Comparison of ENCODE assay signal across 1 cellular context in genomic region chr2:42868874-42869273, GRCh38.
TF ChIP-seq lines count a peak whose summit lies in the region.

No MANE protein-coding gene starts in this region.

TF ChIP-seq in K562, 482 proteins besides CTCF, POLR2A, EP300 and RAD21 (continued from another document and continues in another):
- TF ChIP-seq ZBTB40 (IDR thresholded peaks at IDR 0.05) (no peak), ZBTB40 (CRISPR knock-in tag; IDR thresholded peaks at IDR 0.05) (no peak), ZBTB43 (CRISPR knock-in tag; IDR thresholded peaks at IDR 0.05) (no peak), CBX1 (IDR thresholded peaks at IDR 0.05; ENCODE audit: low read depth) (peak; percentile 87), ZNF778 (CRISPR knock-in tag; IDR thresholded peaks at IDR 0.05) (no peak), NR3C1 (CRISPR knock-in tag; IDR thresholded peaks at IDR 0.05) (no peak), ZBTB7A (IDR thresholded peaks at IDR 0.05; ENCODE audit: borderline replicate concordance, control insufficient read depth, low read depth, low read length) (no peak), ELF4 (CRISPR knock-in tag; IDR thresholded peaks at IDR 0.05) (no peak), NCOA6 (IDR thresholded peaks at IDR 0.05) (no peak), HSF4 (CRISPR knock-in tag; IDR thresholded peaks at IDR 0.05; ENCODE audit: borderline replicate concordance) (no peak), RBM25 (IDR thresholded peaks at IDR 0.05; ENCODE audit: low read depth, low read length, severe bottlenecking) (peak; percentile 78), JUNB (CRISPR knock-in tag; conservative IDR thresholded peaks at IDR 0.05) (no peak), HDAC2 (IDR thresholded peaks at IDR 0.05) (no peak), PHB (CRISPR knock-in tag; IDR thresholded peaks at IDR 0.05) (no peak), PURB (CRISPR knock-in tag; IDR thresholded peaks at IDR 0.05; ENCODE audit: low read depth) (no peak), FOS (IDR thresholded peaks at IDR 0.05; ENCODE audit: extremely low read depth, insufficient read length) (no peak), HLTF (IDR thresholded peaks at IDR 0.05) (no peak), ZFPM2 (CRISPR knock-in tag; IDR thresholded peaks at IDR 0.05) (no peak), ZNF407 (IDR thresholded peaks at IDR 0.05; ENCODE audit: low read depth) (0 out of 2 replicates have a peak, but pooled peaks have one; percentile 48), ELF2 (CRISPR knock-in tag; IDR thresholded peaks at IDR 0.05) (no peak), HNRNPH1 (optimal IDR thresholded peaks at IDR 0.05; ENCODE audit: low read depth, low read length) (no peak), ZC3H11A (IDR thresholded peaks at IDR 0.05; ENCODE audit: low read depth, low read length) (no peak), RNF2 (IDR thresholded peaks at IDR 0.05) (no peak), TRIM24 (IDR thresholded peaks at IDR 0.05) (peak; percentile 60 to 87; a peak in 3 of 4 replicates), ZBTB26 (CRISPR knock-in tag; IDR thresholded peaks at IDR 0.05) (no peak), LARP7 (IDR thresholded peaks at IDR 0.05) (no peak), CAMTA2 (CRISPR knock-in tag; conservative IDR thresholded peaks at IDR 0.05) (no peak), ZNF77 (CRISPR knock-in tag; IDR thresholded peaks at IDR 0.05) (no peak), FOXA1 (IDR thresholded peaks at IDR 0.05; ENCODE audit: borderline replicate concordance) (no peak), TAF9B (IDR thresholded peaks at IDR 0.05; ENCODE audit: partially characterized antibody) (no peak), LCOR (CRISPR knock-in tag; IDR thresholded peaks at IDR 0.05) (no peak), ZNF354B (CRISPR knock-in tag; IDR thresholded peaks at IDR 0.05) (no peak)
- TF ChIP-seq, protein P1, sequence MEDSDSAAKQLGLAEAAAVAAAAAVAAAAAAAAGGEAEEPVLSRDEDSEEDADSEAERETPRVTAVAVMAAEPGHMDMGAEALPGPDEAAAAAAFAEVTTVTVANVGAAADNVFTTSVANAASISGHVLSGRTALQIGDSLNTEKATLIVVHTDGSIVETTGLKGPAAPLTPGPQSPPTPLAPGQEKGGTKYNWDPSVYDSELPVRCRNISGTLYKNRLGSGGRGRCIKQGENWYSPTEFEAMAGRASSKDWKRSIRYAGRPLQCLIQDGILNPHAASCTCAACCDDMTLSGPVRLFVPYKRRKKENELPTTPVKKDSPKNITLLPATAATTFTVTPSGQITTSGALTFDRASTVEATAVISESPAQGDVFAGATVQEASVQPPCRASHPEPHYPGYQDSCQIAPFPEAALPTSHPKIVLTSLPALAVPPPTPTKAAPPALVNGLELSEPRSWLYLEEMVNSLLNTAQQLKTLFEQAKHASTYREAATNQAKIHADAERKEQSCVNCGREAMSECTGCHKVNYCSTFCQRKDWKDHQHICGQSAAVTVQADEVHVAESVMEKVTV (CRISPR knock-in tag; IDR thresholded peaks at IDR 0.05) = no peak
- TF ChIP-seq, protein P2, sequence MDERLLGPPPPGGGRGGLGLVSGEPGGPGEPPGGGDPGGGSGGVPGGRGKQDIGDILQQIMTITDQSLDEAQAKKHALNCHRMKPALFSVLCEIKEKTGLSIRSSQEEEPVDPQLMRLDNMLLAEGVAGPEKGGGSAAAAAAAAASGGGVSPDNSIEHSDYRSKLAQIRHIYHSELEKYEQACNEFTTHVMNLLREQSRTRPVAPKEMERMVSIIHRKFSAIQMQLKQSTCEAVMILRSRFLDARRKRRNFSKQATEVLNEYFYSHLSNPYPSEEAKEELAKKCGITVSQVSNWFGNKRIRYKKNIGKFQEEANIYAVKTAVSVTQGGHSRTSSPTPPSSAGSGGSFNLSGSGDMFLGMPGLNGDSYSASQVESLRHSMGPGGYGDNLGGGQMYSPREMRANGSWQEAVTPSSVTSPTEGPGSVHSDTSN (CRISPR knock-in tag; IDR thresholded peaks at IDR 0.05; ENCODE audit: low read depth) = no peak
- TF ChIP-seq, protein P2 (tag; conservative IDR thresholded peaks at IDR 0.05; ENCODE audit: low read depth) = no peak
- TF ChIP-seq, protein P3, sequence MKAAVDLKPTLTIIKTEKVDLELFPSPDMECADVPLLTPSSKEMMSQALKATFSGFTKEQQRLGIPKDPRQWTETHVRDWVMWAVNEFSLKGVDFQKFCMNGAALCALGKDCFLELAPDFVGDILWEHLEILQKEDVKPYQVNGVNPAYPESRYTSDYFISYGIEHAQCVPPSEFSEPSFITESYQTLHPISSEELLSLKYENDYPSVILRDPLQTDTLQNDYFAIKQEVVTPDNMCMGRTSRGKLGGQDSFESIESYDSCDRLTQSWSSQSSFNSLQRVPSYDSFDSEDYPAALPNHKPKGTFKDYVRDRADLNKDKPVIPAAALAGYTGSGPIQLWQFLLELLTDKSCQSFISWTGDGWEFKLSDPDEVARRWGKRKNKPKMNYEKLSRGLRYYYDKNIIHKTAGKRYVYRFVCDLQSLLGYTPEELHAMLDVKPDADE (conservative IDR thresholded peaks at IDR 0.05; ENCODE audit: control insufficient read depth, low read depth, low read length) = no peak
